Comparison of ENCODE assay signal across 5 cellular contexts in the genomic region with DNA sequence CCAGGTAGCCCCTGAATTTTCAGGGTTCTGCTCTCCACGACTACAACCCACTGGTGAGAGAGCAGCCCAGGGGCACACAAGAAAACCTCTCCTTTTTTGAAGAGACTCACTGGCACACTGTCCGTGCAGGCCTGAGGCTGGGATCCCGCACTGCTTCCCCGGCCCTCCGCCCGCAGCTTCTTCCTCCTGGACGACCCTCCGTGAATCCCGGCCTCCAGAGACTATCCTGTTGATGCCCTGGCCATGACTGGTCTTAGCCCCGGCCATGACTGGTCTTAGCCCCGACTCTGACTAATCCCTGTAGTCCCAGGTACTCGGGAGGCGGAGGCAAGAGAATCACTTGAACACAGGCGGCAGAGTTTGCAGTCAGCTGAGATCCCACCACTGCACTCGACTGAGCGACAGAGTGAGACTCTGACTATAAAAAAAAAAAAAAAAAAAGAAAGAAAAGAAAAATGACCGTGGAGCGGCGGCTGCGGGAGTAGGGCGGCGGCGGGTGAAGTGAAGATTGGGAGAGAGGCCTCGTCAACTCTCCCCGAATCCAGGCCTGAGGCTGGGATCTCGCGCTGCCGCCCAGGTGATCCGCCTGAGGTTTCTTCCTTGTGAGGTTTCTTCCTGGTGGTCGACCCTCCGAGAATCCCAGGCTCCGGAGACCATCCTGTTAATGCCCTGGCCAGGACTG.
"Had no signal": no experiment of that assay in that cellular context is flagged by ENCODE, and none has a peak within 500 bp of the region (broad histone marks: within the 10 kb centered on the region; RNA-seq: fewer than 3 reads in every experiment).

No MANE protein-coding gene starts in this region.

- H3K27ac Mint-ChIP-seq: GM23338, HFFc6 had no signal

- H3K36me3 Mint-ChIP-seq: IgD-negative memory B cell had no signal

- H3K4me1 Mint-ChIP-seq: GM23338, IgD-negative memory B cell had no signal

- H3K27me3 Mint-ChIP-seq: IgD-negative memory B cell had no signal

- ATAC-seq: GM23338, HCT116, HepG2 had no signal

- DNase-seq: HFFc6 had no signal

- H3K4me3 Mint-ChIP-seq: GM23338, HFFc6, IgD-negative memory B cell had no signal
